In the genomic region with DNA sequence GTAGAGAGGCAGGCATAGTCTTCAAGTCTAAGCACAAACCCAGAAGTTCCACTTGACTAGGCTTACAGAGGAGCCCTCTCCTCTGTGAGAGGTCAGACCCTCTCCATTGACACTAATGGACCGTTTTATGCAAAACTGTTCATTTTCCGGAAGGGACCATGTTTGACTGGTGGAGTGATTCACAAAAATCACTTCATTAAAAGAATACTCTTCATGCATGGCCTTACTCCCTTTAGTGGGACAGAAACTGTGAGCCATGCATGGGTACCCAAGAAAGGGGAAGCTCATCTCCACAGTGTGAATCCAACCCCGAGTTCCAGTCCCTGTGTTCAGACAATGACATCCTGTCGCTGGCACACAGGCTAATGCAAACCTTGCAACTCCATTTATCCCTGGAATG, we compare ENCODE assay signal across 18 cellular contexts.
DNase-seq lines count a peak whose midpoint lies in the region; ATAC-seq and TF ChIP-seq lines count a peak whose summit lies in the region.
"Had no signal": no experiment of that assay in that cellular context is flagged by ENCODE, and none has a peak within 500 bp of the region (broad histone marks: within the 10 kb centered on the region; RNA-seq: fewer than 3 reads in every experiment).

No MANE protein-coding gene starts in this region.

- H3K4me1 Mint-ChIP-seq in Caco-2 (ENCODE audit: low read depth, unreplicated experiment), result no peaks in the 10 kb centered on the region

- DNase-seq in GM06990 (ENCODE audit: extremely low read depth, insufficient read length) (peak; percentile 75), NAMALWA (ENCODE audit: low spot score) (peak; percentile 87), HCEC 1CT (no peak), ecto neural progenitor cell (ENCODE audit: low spot score) (no peak), Caco-2 (no peak), activated gamma-delta T cell (lab: John Stamatoyannopoulos, UW) (no peak)
- DNase-seq: activated CD4-positive, CD25-positive, alpha-beta regulatory T cell; activated T-cell treated with anti-CD3 and anti-CD28 coated beads, Interleukin-2, amount 50 U/mL, for 1 hour; colonic mucosa; DMS 273 treated with DMSO at 0.1 percent for 48 hours; hippocampal formation; NCI-H2081 treated with DMSO at 0.1 percent for 48 hours; stimulated activated CD4-positive, alpha-beta T cell treated with anti-CD3 and anti-CD28 coated beads, Interleukin-4, amount 100 ng/mL, for 1 hour; stimulated activated naive CD8-positive, alpha-beta T cell treated with anti-CD3 and anti-CD28 coated beads, Interleukin-15, Interleukin-2, amounts not matched to agents 100 U/mL and 50 U/mL, for 24 hours had no signal

- CTCF ChIA-PET in Caco-2 (lab: Charles Lee), result no interaction called here

- H3K9me3 Mint-ChIP-seq in Caco-2 (ENCODE audit: unreplicated experiment), result no peaks in the 10 kb centered on the region

- H3K36me3 ChIP-seq in GM06990 (ENCODE audit: control insufficient read depth, insufficient read depth, low read length), result no peaks in the 10 kb centered on the region
- no peaks in the 10 kb centered on the region for H3K36me3 ChIP-seq in Caco-2 (ENCODE audit: control insufficient read depth, insufficient read depth, low read length)
- H3K36me3 ChIP-seq: colonic mucosa, esophagus muscularis mucosa, right atrium auricular region had no signal

- POLR2A ChIA-PET in Caco-2 (lab: Charles Lee), result no interaction called here

- no peak overlapping the region for H3K4me3 Mint-ChIP-seq in Caco-2 (ENCODE audit: unreplicated experiment)

- no TSS peak for BruUV-seq in Caco-2 (replicated peaks; lab: Mats Ljungman, UMichigan)

- H3K27ac Mint-ChIP-seq in Caco-2 (ENCODE audit: unreplicated experiment), result no peak overlapping the region

- no peaks in the 10 kb centered on the region for H3K9me3 ChIP-seq in Caco-2
- H3K9me3 ChIP-seq: colonic mucosa, esophagus muscularis mucosa, right atrium auricular region had no signal

- TF ChIP-seq CTCF in GM06990 (IDR thresholded peaks at IDR 0.05; ENCODE audit: insufficient read depth, low read length, poor library complexity, severe bottlenecking) (no peak), Caco-2 (IDR thresholded peaks at IDR 0.05; ENCODE audit: insufficient read depth in 1 of 2, low read depth in 1 of 2, low read length in 1 of 2, severe bottlenecking in 1 of 2, unreplicated experiment in 1 of 2) (no peak)

- peaks cover 6% of the 10 kb centered on the region for H3K27me3 Mint-ChIP-seq in Caco-2 (ENCODE audit: insufficient read depth, unreplicated experiment)

- intact Hi-C loops in Caco-2 (cut with micrococcal nuclease; ENCODE audit: unreplicated experiment), result no loop called here

- H3K4me3 ChIP-seq in GM06990 (replicated peaks; ENCODE audit: low read depth, low read length) (no peak overlapping the region), Caco-2 (ENCODE audit: low read depth, low read length) (no peak overlapping the region)
- H3K4me3 ChIP-seq: colonic mucosa, esophagus muscularis mucosa, right atrium auricular region had no signal

- H3K27me3 ChIP-seq in GM06990 (replicated peaks; ENCODE audit: control insufficient read depth, insufficient read depth, low read length) (no peaks in the 10 kb centered on the region), Caco-2 (replicated peaks; ENCODE audit: control insufficient read depth, insufficient read depth, low read length) (no peaks in the 10 kb centered on the region)
- H3K27me3 ChIP-seq: colonic mucosa, esophagus muscularis mucosa, right atrium auricular region had no signal

- no peaks in the 10 kb centered on the region for H3K36me3 Mint-ChIP-seq in Caco-2 (ENCODE audit: insufficient read depth, unreplicated experiment)

- no peaks in the 10 kb centered on the region for H3K4me1 ChIP-seq in Caco-2
- H3K4me1 ChIP-seq: colonic mucosa, esophagus muscularis mucosa, right atrium auricular region had no signal

- ATAC-seq in GM19397 (IDR thresholded peaks at IDR 0.05; ENCODE audit: unreplicated experiment), result peak; percentile 60
- peak; percentile 63 for ATAC-seq in HG02884 (IDR thresholded peaks at IDR 0.05; ENCODE audit: unreplicated experiment)
- ATAC-seq: stimulated activated naive CD8-positive, alpha-beta T cell treated with anti-CD3 and anti-CD28 coated beads, Interleukin-15, Interleukin-2, amounts not matched to agents 100 U/mL and 50 U/mL, for 24 hours had no signal

Comparison
In these comparisons a context has a peak if more than half of its experiments do, and no peak if none do; other contexts are left out.
1. DNase-seq: peak in GM06990 (single experiment) and NAMALWA (single experiment); none in HCEC 1CT (single experiment), ecto neural progenitor cell (single experiment), Caco-2 (0 of 2) and activated gamma-delta T cell (single experiment).